Comparison of ENCODE assay signal across 1 cellular context in the genomic region with DNA sequence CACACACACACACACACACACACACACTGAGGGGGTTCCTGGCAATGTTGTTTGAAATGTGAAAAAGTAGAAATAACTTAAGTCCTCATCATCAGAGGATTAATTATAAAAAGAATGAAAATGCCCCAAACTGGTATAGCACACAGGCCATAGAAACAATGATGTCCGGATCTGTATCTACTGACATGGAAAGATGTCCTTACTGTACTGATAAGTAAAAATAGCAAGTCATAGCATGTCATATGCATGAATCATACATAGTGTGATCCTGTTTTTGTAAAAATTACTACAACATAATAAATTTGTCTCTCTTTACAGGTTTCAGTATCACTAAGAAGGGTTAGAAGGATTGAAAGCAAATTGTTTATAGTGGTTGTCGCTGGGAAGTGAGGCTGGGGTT.
TF ChIP-seq lines count a peak whose summit lies in the region.

No MANE protein-coding gene starts in this region.

TF ChIP-seq in SK-N-SH treated with all-trans-retinoic acid at 6 μM for 48 hours, 23 proteins besides CTCF, POLR2A, EP300 and RAD21 (continued from another document):
- TF ChIP-seq, protein P1, sequence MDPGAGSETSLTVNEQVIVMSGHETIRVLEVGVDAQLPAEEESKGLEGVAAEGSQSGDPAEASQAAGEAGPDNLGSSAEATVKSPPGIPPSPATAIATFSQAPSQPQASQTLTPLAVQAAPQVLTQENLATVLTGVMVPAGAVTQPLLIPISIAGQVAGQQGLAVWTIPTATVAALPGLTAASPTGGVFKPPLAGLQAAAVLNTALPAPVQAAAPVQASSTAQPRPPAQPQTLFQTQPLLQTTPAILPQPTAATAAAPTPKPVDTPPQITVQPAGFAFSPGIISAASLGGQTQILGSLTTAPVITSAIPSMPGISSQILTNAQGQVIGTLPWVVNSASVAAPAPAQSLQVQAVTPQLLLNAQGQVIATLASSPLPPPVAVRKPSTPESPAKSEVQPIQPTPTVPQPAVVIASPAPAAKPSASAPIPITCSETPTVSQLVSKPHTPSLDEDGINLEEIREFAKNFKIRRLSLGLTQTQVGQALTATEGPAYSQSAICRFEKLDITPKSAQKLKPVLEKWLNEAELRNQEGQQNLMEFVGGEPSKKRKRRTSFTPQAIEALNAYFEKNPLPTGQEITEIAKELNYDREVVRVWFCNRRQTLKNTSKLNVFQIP (CRISPR knock-in tag; IDR thresholded peaks at IDR 0.05; ENCODE audit: borderline replicate concordance, low read depth): no peak
- TF ChIP-seq ZFP3 (CRISPR knock-in tag; IDR thresholded peaks at IDR 0.05): no peak
